1 cellular context compared by ENCODE assay signal in the genomic region with DNA sequence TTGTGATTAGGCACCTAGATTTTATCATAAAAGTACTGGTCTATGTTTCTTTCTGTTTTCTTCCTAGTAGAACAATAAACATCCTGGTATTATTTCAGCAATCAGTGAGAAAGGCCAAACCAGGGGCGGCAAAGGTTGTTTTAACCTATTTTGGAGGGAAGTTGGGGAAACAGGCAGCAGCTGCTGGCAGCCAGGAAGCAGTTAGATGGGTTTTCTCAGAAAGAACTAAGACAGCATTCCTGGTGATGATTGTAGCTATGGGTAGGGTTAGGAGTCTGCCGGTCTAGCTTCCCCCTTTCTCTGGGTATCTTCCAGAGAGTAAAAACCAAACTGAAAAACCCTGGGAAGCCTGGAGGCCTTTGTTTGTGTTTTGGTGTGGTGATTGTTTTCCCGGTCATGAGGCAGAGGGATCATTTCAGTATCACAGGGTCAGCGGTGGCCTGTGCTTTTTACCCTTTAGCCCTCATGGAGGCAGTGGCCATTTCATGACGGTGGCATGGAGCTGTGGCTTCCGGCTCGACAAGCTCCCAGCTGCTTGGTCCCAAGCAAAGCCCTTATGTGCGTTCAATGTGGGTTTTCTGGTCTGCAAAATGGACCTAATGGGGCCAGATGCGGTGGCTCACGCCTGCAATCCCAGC.
A peak's percentile ranks its signal among the peaks of the same experiment; 100 is the strongest.
TF ChIP-seq lines count a peak whose summit lies in the region.

No MANE protein-coding gene starts in this region.

TF ChIP-seq in HepG2, 621 proteins besides CTCF, POLR2A, EP300 and RAD21:
- TF ChIP-seq YY1 (IDR thresholded peaks at IDR 0.05; ENCODE audit: insufficient read depth, insufficient replicate concordance, low read depth, low read length), result peak; percentile 23
- no peak for TF ChIP-seq SP1 (IDR thresholded peaks at IDR 0.05)
- TF ChIP-seq SP1 (CRISPR knock-in tag; IDR thresholded peaks at IDR 0.05), result no peak
- TF ChIP-seq, protein P1, sequence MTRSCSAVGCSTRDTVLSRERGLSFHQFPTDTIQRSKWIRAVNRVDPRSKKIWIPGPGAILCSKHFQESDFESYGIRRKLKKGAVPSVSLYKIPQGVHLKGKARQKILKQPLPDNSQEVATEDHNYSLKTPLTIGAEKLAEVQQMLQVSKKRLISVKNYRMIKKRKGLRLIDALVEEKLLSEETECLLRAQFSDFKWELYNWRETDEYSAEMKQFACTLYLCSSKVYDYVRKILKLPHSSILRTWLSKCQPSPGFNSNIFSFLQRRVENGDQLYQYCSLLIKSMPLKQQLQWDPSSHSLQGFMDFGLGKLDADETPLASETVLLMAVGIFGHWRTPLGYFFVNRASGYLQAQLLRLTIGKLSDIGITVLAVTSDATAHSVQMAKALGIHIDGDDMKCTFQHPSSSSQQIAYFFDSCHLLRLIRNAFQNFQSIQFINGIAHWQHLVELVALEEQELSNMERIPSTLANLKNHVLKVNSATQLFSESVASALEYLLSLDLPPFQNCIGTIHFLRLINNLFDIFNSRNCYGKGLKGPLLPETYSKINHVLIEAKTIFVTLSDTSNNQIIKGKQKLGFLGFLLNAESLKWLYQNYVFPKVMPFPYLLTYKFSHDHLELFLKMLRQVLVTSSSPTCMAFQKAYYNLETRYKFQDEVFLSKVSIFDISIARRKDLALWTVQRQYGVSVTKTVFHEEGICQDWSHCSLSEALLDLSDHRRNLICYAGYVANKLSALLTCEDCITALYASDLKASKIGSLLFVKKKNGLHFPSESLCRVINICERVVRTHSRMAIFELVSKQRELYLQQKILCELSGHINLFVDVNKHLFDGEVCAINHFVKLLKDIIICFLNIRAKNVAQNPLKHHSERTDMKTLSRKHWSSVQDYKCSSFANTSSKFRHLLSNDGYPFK (CRISPR knock-in tag; IDR thresholded peaks at IDR 0.05; ENCODE audit: borderline replicate concordance), result peak; percentile 89
